In genomic region chr2:218322756-218323525, GRCh38 we compare ENCODE assay signal across 8 cellular contexts. TPM values are rescaled to one million over a fixed set of nuclear protein-coding genes. Genes with fewer than 3 reads are reported as not detected.
DNase-seq lines count a peak whose midpoint lies in the region; ATAC-seq, FAIRE-seq and TF ChIP-seq lines count a peak whose summit lies in the region.

No MANE protein-coding gene starts in this region.

- peak overlapping the region; percentile 58 for H2AFZ ChIP-seq in trophoblast cell (ENCODE audit: insufficient read depth, low read length, poor library complexity)

- no CpG with 5 or more reads among the region's 69 CpGs for WGBS in trophoblast cell (ENCODE audit: extremely low coverage, insufficient coverage, insufficient read length)
- under 1% methylated on average over 69 of the region's 69 CpGs for WGBS in urinary bladder

- H3K79me1 ChIP-seq in trophoblast cell (ENCODE audit: low read length): peaks cover 10% of the 10 kb centered on the region

- no peak overlapping the region for H3K4ac ChIP-seq in trophoblast cell (ENCODE audit: low read depth, low read length)

- H3K4me3 ChIP-seq in trophoblast cell (ENCODE audit: low read depth, low read length) (peak overlapping the region; percentile 90), urinary bladder (ENCODE audit: low read depth, low read length) (peak overlapping the region; percentile 58)

- H3K4me1 ChIP-seq in trophoblast cell (ENCODE audit: control insufficient read depth in 1 of 2, insufficient read depth in 2 of 2, low read length in 2 of 2): peaks cover 6 to 14% of the 10 kb centered on the region in 2 experiments
- no peaks in the 10 kb centered on the region for H3K4me1 ChIP-seq in urinary bladder (ENCODE audit: insufficient read depth)

- peak overlapping the region; percentile 49 for H4K8ac ChIP-seq in trophoblast cell (ENCODE audit: low read depth, low read length)

- H2BK120ac ChIP-seq in trophoblast cell (ENCODE audit: insufficient read depth, low read length, poor library complexity): peak overlapping the region; percentile 53

- H3K9me3 ChIP-seq in trophoblast cell (ENCODE audit: insufficient read depth, low read depth, low read length): no peaks in the 10 kb centered on the region

- peaks cover 9% of the 10 kb centered on the region for H3K27me3 Mint-ChIP-seq in activated naive CD8-positive, alpha-beta T cell treated with anti-CD3 and anti-CD28 coated beads, Interleukin-2, amount 50 U/mL, for 24 hours

- no peaks in the 10 kb centered on the region for H3K36me3 Mint-ChIP-seq in activated naive CD8-positive, alpha-beta T cell treated with anti-CD3 and anti-CD28 coated beads, Interleukin-2, amount 50 U/mL, for 24 hours (ENCODE audit: low read depth)

- DNase-seq in ELF-1 (ENCODE audit: low read depth, low spot score): peak; percentile 93
- DNase-seq in H54 (ENCODE audit: insufficient read length, low spot score): peak; percentile 80
- DNase-seq in LoVo (ENCODE audit: low spot score): peak; percentile 81
- peak; percentile 75 for DNase-seq in SK-N-DZ (ENCODE audit: low spot score)
- peak; percentile 49 for DNase-seq in activated naive CD8-positive, alpha-beta T cell treated with anti-CD3 and anti-CD28 coated beads, Interleukin-2, amount 50 U/mL, for 24 hours
- DNase-seq in cardiac septum (ENCODE audit: low spot score): peak; percentile 82
- peak; percentile 84 to 86 for DNase-seq in trophoblast cell

- peak overlapping the region; percentile 25 for H2BK5ac ChIP-seq in trophoblast cell (ENCODE audit: low read depth, low read length, poor library complexity)

- H3K14ac ChIP-seq in trophoblast cell (ENCODE audit: low read length): peak overlapping the region; percentile 33

- no peak for FAIRE-seq in H54 (lab: Jason Lieb, UNC)

- H3K23ac ChIP-seq in trophoblast cell (ENCODE audit: low read length): no peak overlapping the region

- H3K27me3 ChIP-seq in trophoblast cell (ENCODE audit: insufficient read depth, low read length): no peaks in the 10 kb centered on the region

- TF ChIP-seq POLR2A in H54 (IDR thresholded peaks at IDR 0.05; ENCODE audit: low read depth, low read length): peak; percentile 20; the same call in 1 of the 2 replicates

- no peaks in the 10 kb centered on the region for H3K9me3 Mint-ChIP-seq in activated naive CD8-positive, alpha-beta T cell treated with anti-CD3 and anti-CD28 coated beads, Interleukin-2, amount 50 U/mL, for 24 hours

- H3K9ac ChIP-seq in trophoblast cell (ENCODE audit: low read length): peak overlapping the region; percentile 76

- H3K4me1 Mint-ChIP-seq in activated naive CD8-positive, alpha-beta T cell treated with anti-CD3 and anti-CD28 coated beads, Interleukin-2, amount 50 U/mL, for 24 hours: peaks cover 36% of the 10 kb centered on the region

- no peak overlapping the region for H2BK12ac ChIP-seq in trophoblast cell (ENCODE audit: low read length)

- peak overlapping the region; percentile 80 for H3K4me3 Mint-ChIP-seq in activated naive CD8-positive, alpha-beta T cell treated with anti-CD3 and anti-CD28 coated beads, Interleukin-2, amount 50 U/mL, for 24 hours

- no peak overlapping the region for H2AK5ac ChIP-seq in trophoblast cell (ENCODE audit: low read length)

- H3K18ac ChIP-seq in trophoblast cell (ENCODE audit: low read length): peak overlapping the region; percentile 45

- ATAC-seq in activated naive CD8-positive, alpha-beta T cell treated with anti-CD3 and anti-CD28 coated beads, Interleukin-2, amount 50 U/mL, for 24 hours: peak; percentile 68

- intact Hi-C loops in cardiac septum (cut with DNase I): loop anchor here (2.0 kb wide), 1 partner anchor 74 kb away; no protein-coding TSS in a partner anchor

- H3K27ac ChIP-seq in trophoblast cell (ENCODE audit: low read depth, low read length): peak overlapping the region; percentile 67
- peak overlapping the region; percentile 82 for H3K27ac ChIP-seq in urinary bladder (ENCODE audit: low read depth)

- H4K91ac ChIP-seq in trophoblast cell (ENCODE audit: low read depth, low read length): peak overlapping the region; percentile 67

- peak overlapping the region; percentile 49 for H3K27ac Mint-ChIP-seq in activated naive CD8-positive, alpha-beta T cell treated with anti-CD3 and anti-CD28 coated beads, Interleukin-2, amount 50 U/mL, for 24 hours

- peaks cover 2% of the 10 kb centered on the region for H3K79me2 ChIP-seq in trophoblast cell (ENCODE audit: control insufficient read depth, insufficient read depth, low read length, poor library complexity)

- H4K12ac ChIP-seq in trophoblast cell (ENCODE audit: low read depth, low read length): no peak overlapping the region

- H3K4me2 ChIP-seq in trophoblast cell (ENCODE audit: low read length): peak overlapping the region; percentile 95

- H3K36me3 ChIP-seq in trophoblast cell (ENCODE audit: control insufficient read depth in 1 of 2, insufficient read depth in 2 of 2, low read length in 2 of 2): no peaks in the 10 kb centered on the region
- H3K36me3 ChIP-seq in urinary bladder (ENCODE audit: insufficient read depth): no peaks in the 10 kb centered on the region

RNA-seq across cellular contexts. Expression of gene TMBIM1, which starts 30.6 kb away (rescaled TPM):
- polyA plus RNA-seq in SK-N-DZ (2014; cell fraction: cytosol; rRNA removed): 1.6 and 2.0 TPM in 2 replicates
- polyA plus RNA-seq in SK-N-DZ (2014; cell fraction: nucleus; rRNA removed): 1.4 TPM in 2 replicates
- total RNA-seq in cardiac septum (143 TPM), urinary bladder (127 TPM)
- 192 and 203 TPM in 2 replicates for polyA plus RNA-seq in trophoblast cell (2013)
- polyA plus RNA-seq in urinary bladder: 180 TPM

RNA-seq across cellular contexts. Expression of gene CATIP, which starts 33.7 kb away (rescaled TPM):
- not detected in 2 replicates for polyA plus RNA-seq in SK-N-DZ (2014; cell fraction: cytosol; rRNA removed)
- not detected in 2 replicates for polyA plus RNA-seq in SK-N-DZ (2014; cell fraction: nucleus; rRNA removed)
- total RNA-seq in cardiac septum (not detected), urinary bladder (not detected)
- 0.14 and 0.17 TPM in 2 replicates for polyA plus RNA-seq in trophoblast cell (2013)
- polyA plus RNA-seq in urinary bladder: not detected

RNA-seq across cellular contexts. Expression of gene PNKD, which starts 52.6 kb away (rescaled TPM):
- 72.8 and 76.1 TPM in 2 replicates for polyA plus RNA-seq in SK-N-DZ (2014; cell fraction: cytosol; rRNA removed)
- polyA plus RNA-seq in SK-N-DZ (2014; cell fraction: nucleus; rRNA removed): 54.6 and 55.3 TPM in 2 replicates
- total RNA-seq in cardiac septum (72.6 TPM), urinary bladder (24.6 TPM)
- 62.6 and 65.9 TPM in 2 replicates for polyA plus RNA-seq in trophoblast cell (2013)
- 92.7 TPM for polyA plus RNA-seq in urinary bladder

RNA-seq across cellular contexts. Expression of gene AAMP, which starts 53.0 kb away (rescaled TPM):
- 128 and 170 TPM in 2 replicates for polyA plus RNA-seq in SK-N-DZ (2014; cell fraction: cytosol; rRNA removed)
- 197 and 224 TPM in 2 replicates for polyA plus RNA-seq in SK-N-DZ (2014; cell fraction: nucleus; rRNA removed)
- 56.3 TPM for total RNA-seq in cardiac septum
- 66.7 and 67.0 TPM in 2 replicates for polyA plus RNA-seq in trophoblast cell (2013)
- total RNA-seq in urinary bladder: 75.9 TPM
- 139 TPM for polyA plus RNA-seq in urinary bladder

RNA-seq across cellular contexts. Expression of gene SLC11A1, which starts 59.1 kb away (rescaled TPM):
- not detected in 2 replicates for polyA plus RNA-seq in SK-N-DZ (2014; cell fraction: cytosol; rRNA removed)
- polyA plus RNA-seq in SK-N-DZ (2014; cell fraction: nucleus; rRNA removed): not detected in 2 replicates
- total RNA-seq in cardiac septum (6.4 TPM), urinary bladder (1.7 TPM)
- polyA plus RNA-seq in trophoblast cell (2013): 0.05 and 0.06 TPM in 2 replicates
- 19.7 TPM for polyA plus RNA-seq in urinary bladder

Comparison
In these comparisons a context has a peak if more than half of its experiments do, and no peak if none do; other contexts are left out.
1. Peak in every context shown above with its lines: DNase-seq, ATAC-seq, H3K4me3 ChIP-seq and H3K27ac ChIP-seq.